24 cellular contexts compared by ENCODE assay signal in the genomic region with DNA sequence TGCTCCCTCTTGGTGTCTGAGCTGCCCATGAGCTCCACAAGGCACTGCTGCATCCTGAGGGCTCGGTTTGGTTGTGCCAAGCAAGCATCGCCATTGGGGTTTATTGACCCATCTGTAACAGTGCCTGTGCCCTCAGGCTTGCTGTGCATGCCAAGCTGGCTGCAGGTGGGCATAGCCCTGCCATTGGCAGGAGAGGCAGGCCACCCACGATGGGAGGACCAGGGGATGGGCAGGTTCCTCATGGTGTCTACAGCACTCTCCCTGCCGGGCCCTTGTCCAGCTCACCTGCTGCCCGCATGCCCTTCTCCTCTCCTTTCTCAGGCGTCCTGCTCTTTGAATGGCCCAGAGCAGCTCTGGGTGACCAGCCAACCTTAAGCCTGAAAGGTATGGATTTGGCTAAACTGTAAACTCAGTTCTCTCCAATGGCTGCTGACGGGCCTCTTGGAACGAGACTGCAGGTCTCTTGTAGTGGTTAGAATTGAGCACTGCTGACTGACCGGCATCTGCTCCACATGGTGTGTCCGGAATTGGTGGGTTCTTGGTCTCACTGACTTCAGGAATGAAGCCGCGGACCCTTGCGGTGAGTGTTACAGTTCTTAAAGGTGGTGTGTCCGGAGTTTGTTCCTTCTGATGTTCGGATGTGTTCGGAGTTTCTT. TPM values are rescaled to one million over a fixed set of nuclear protein-coding genes. Genes with fewer than 3 reads are reported as not detected.
"Had no signal": no experiment of that assay in that cellular context is flagged by ENCODE, and none has a peak within 500 bp of the region (broad histone marks: within the 10 kb centered on the region; RNA-seq: fewer than 3 reads in every experiment).

No MANE protein-coding gene starts in this region.

- H3K36me3 ChIP-seq: colonic mucosa, gastrocnemius medialis, left lung, lower lobe of right lung had no signal

- H3K27me3 ChIP-seq: colonic mucosa, esophagus squamous epithelium, gastrocnemius medialis, heart right ventricle, left lung had no signal

- H3K4me1 ChIP-seq: colonic mucosa, gastrocnemius medialis had no signal

- H3K9me3 ChIP-seq: colonic mucosa, esophagus squamous epithelium, gastrocnemius medialis, heart right ventricle, left lung, lower lobe of right lung, mucosa of descending colon had no signal

- H3K27ac ChIP-seq: colonic mucosa, esophagus squamous epithelium, gastrocnemius medialis, heart right ventricle, left lung, lower lobe of right lung had no signal

- H3K4me3 ChIP-seq: colonic mucosa, esophagus squamous epithelium, gastrocnemius medialis, heart right ventricle, left lung, lower lobe of right lung, mucosa of descending colon had no signal

- DNase-seq: colonic mucosa; cortex of kidney; effector CD8-positive, alpha-beta T cell; effector memory CD8-positive, alpha-beta T cell; endodermal cell; esophagus squamous epithelium; foreskin fibroblast; foreskin melanocyte; gastrocnemius medialis; glutamatergic neuron; head of caudate nucleus; heart right ventricle; hippocampal formation; left cardiac atrium; left ventricle myocardium superior; lower lobe of right lung; mesenchymal stem cell; mucosa of descending colon had no signal

- FAIRE-seq: endometrium, endothelial cell of umbilical vein, islet of Langerhans, keratinocyte had no signal

- ATAC-seq: effector memory CD8-positive, alpha-beta T cell; gastrocnemius medialis; heart right ventricle; left cardiac atrium; left lung; left ventricle myocardium superior; mucosa of descending colon had no signal

RNA-seq across cellular contexts. Expression of a gene that starts 17.6 kb away (rescaled TPM):
- total RNA-seq: myocyte had no signal
